Comparison of ENCODE assay signal across 2 cellular contexts in the genomic region with DNA sequence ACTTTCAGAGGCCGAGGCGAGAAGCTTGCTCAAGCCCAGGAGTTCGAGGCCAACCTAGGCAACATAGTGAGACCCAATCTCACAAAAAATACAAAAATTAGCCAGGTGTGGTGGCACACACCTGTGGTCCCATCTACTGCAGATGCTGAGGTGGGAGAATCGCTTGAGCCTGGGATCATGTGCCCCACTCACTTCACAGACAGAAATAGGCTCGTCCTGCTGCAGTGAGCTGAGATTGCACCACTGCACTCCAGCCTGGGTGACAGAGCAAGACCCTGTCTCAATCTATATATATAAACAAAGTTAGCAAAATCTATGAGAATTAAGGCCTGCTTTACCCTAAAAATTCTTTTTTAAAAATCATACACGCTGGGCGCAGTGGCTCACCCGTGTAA.
TF ChIP-seq lines count a peak whose summit lies in the region.

No MANE protein-coding gene starts in this region.

TF ChIP-seq in SK-N-SH, 30 proteins besides CTCF, POLR2A, EP300 and RAD21 (continued from another document):
- TF ChIP-seq, protein P1, sequence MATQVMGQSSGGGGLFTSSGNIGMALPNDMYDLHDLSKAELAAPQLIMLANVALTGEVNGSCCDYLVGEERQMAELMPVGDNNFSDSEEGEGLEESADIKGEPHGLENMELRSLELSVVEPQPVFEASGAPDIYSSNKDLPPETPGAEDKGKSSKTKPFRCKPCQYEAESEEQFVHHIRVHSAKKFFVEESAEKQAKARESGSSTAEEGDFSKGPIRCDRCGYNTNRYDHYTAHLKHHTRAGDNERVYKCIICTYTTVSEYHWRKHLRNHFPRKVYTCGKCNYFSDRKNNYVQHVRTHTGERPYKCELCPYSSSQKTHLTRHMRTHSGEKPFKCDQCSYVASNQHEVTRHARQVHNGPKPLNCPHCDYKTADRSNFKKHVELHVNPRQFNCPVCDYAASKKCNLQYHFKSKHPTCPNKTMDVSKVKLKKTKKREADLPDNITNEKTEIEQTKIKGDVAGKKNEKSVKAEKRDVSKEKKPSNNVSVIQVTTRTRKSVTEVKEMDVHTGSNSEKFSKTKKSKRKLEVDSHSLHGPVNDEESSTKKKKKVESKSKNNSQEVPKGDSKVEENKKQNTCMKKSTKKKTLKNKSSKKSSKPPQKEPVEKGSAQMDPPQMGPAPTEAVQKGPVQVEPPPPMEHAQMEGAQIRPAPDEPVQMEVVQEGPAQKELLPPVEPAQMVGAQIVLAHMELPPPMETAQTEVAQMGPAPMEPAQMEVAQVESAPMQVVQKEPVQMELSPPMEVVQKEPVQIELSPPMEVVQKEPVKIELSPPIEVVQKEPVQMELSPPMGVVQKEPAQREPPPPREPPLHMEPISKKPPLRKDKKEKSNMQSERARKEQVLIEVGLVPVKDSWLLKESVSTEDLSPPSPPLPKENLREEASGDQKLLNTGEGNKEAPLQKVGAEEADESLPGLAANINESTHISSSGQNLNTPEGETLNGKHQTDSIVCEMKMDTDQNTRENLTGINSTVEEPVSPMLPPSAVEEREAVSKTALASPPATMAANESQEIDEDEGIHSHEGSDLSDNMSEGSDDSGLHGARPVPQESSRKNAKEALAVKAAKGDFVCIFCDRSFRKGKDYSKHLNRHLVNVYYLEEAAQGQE (IDR thresholded peaks at IDR 0.05; ENCODE audit: low read depth, low read length) = no peak
- TF ChIP-seq EZH2phosphoT487 (IDR thresholded peaks at IDR 0.05; ENCODE audit: borderline replicate concordance, low read depth) = no peak
- no peak for TF ChIP-seq GABPA (IDR thresholded peaks at IDR 0.05; ENCODE audit: low read depth)
- TF ChIP-seq, protein P2, sequence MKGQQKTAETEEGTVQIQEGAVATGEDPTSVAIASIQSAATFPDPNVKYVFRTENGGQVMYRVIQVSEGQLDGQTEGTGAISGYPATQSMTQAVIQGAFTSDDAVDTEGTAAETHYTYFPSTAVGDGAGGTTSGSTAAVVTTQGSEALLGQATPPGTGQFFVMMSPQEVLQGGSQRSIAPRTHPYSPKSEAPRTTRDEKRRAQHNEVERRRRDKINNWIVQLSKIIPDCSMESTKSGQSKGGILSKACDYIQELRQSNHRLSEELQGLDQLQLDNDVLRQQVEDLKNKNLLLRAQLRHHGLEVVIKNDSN (IDR thresholded peaks at IDR 0.05; ENCODE audit: borderline replicate concordance, low read depth) = no peak
- TF ChIP-seq, protein P3, sequence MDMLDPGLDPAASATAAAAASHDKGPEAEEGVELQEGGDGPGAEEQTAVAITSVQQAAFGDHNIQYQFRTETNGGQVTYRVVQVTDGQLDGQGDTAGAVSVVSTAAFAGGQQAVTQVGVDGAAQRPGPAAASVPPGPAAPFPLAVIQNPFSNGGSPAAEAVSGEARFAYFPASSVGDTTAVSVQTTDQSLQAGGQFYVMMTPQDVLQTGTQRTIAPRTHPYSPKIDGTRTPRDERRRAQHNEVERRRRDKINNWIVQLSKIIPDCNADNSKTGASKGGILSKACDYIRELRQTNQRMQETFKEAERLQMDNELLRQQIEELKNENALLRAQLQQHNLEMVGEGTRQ (IDR thresholded peaks at IDR 0.05; ENCODE audit: borderline replicate concordance, low read depth, low read length) = no peak
- TF ChIP-seq CHD2 (IDR thresholded peaks at IDR 0.05; ENCODE audit: low read length, partially characterized antibody) = no peak

TF ChIP-seq in SK-N-SH treated with all-trans-retinoic acid at 6 μM for 48 hours, 23 proteins besides CTCF, POLR2A, EP300 and RAD21 (continued from another document):
- TF ChIP-seq, protein P4, sequence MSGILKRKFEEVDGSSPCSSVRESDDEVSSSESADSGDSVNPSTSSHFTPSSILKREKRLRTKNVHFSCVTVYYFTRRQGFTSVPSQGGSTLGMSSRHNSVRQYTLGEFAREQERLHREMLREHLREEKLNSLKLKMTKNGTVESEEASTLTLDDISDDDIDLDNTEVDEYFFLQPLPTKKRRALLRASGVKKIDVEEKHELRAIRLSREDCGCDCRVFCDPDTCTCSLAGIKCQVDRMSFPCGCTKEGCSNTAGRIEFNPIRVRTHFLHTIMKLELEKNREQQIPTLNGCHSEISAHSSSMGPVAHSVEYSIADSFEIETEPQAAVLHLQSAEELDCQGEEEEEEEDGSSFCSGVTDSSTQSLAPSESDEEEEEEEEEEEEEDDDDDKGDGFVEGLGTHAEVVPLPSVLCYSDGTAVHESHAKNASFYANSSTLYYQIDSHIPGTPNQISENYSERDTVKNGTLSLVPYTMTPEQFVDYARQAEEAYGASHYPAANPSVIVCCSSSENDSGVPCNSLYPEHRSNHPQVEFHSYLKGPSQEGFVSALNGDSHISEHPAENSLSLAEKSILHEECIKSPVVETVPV (CRISPR knock-in tag; IDR thresholded peaks at IDR 0.05) = no peak
- TF ChIP-seq RARB (CRISPR knock-in tag; IDR thresholded peaks at IDR 0.05) (no peak), TOX (CRISPR knock-in tag; IDR thresholded peaks at IDR 0.05; ENCODE audit: borderline replicate concordance) (no peak), PPARA (CRISPR knock-in tag; IDR thresholded peaks at IDR 0.05; ENCODE audit: borderline replicate concordance) (no peak)
- TF ChIP-seq, protein P5, sequence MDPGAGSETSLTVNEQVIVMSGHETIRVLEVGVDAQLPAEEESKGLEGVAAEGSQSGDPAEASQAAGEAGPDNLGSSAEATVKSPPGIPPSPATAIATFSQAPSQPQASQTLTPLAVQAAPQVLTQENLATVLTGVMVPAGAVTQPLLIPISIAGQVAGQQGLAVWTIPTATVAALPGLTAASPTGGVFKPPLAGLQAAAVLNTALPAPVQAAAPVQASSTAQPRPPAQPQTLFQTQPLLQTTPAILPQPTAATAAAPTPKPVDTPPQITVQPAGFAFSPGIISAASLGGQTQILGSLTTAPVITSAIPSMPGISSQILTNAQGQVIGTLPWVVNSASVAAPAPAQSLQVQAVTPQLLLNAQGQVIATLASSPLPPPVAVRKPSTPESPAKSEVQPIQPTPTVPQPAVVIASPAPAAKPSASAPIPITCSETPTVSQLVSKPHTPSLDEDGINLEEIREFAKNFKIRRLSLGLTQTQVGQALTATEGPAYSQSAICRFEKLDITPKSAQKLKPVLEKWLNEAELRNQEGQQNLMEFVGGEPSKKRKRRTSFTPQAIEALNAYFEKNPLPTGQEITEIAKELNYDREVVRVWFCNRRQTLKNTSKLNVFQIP (CRISPR knock-in tag; IDR thresholded peaks at IDR 0.05; ENCODE audit: borderline replicate concordance, low read depth) = no peak
